Comparison of ENCODE assay signal across 8 cellular contexts in genomic region chr10:93481931-93482834, GRCh38. TPM values are rescaled to one million over a fixed set of nuclear protein-coding genes. Genes with fewer than 3 reads are reported as not detected.
DNase-seq lines count a peak whose midpoint lies in the region; ATAC-seq and TF ChIP-seq lines count a peak whose summit lies in the region.

MYOF (minus strand) TSS chr10:93482334; CDS start chr10:93482194, 140 bp downstream.

- H2BK12ac ChIP-seq in trophoblast cell (ENCODE audit: low read length) = peak within 1 kb of the TSS; percentile 88

- intact Hi-C loops in ascending aorta (cut with DNase I) = loop anchor here (1.0 to 2.0 kb wide), 3 partner anchors 23 to 106 kb away; no protein-coding TSS in a partner anchor
- intact Hi-C loops in heart right ventricle (cut with DNase I) = loop anchor here in 9 of 10 donors (1.0 to 5.0 kb wide), 5 partner anchors 45 to 106 kb away; no protein-coding TSS in a partner anchor

- H3K9me3 ChIP-seq in DND-41 (ENCODE audit: insufficient read depth, low read length, severe bottlenecking) (no peaks in the 10 kb centered on the region), Karpas-422 (ENCODE audit: low read length) (no peaks in the 10 kb centered on the region), ascending aorta (no peaks in the 10 kb centered on the region), heart right ventricle (no peaks in the 10 kb centered on the region), trophoblast cell (ENCODE audit: insufficient read depth, low read depth, low read length) (no peaks in the 10 kb centered on the region)

- H3K14ac ChIP-seq in trophoblast cell (ENCODE audit: low read length) = peak within 1 kb of the TSS; percentile 73

- DNase-seq in DND-41 = peak; percentile 54
- peak; percentile 80 for DNase-seq in Karpas-422
- DNase-seq in SK-N-DZ (ENCODE audit: low spot score) = peak; percentile 32
- DNase-seq in ascending aorta (ENCODE audit: low spot score in 2 of 2) = peak in 1 of 2 donors; percentile 83
- peak; percentile 48 to 65 for DNase-seq in heart right ventricle
- peak; percentile 93 to 97 for DNase-seq in trophoblast cell

- no peaks in the 10 kb centered on the region for H3K36me3 ChIP-seq in DND-41 (ENCODE audit: insufficient read depth, low read length)
- H3K36me3 ChIP-seq in Karpas-422 (ENCODE audit: insufficient read depth, low read length) = no peaks in the 10 kb centered on the region
- H3K36me3 ChIP-seq in ascending aorta = peaks cover 0 to 13% of the 10 kb centered on the region in 2 donors
- H3K36me3 ChIP-seq in heart right ventricle = peaks cover 0 to 8% (median 0%) of the 10 kb centered on the region in 9 donors
- no peaks in the 10 kb centered on the region for H3K36me3 ChIP-seq in trophoblast cell (ENCODE audit: control insufficient read depth in 1 of 2, insufficient read depth in 2 of 2, low read length in 2 of 2)

- H4K8ac ChIP-seq in trophoblast cell (ENCODE audit: low read depth, low read length) = peak within 1 kb of the TSS; percentile 67

- ATAC-seq in DND-41 (ENCODE audit: insufficient read depth, low read depth) (peak; percentile 87), GM21619 (IDR thresholded peaks at IDR 0.05; ENCODE audit: unreplicated experiment) (peak; percentile 82), heart right ventricle (peak; percentile 83 to 96 (median 90)), HG02571 (IDR thresholded peaks at IDR 0.05; ENCODE audit: unreplicated experiment) (no peak)

- H3K79me2 ChIP-seq in DND-41 (ENCODE audit: insufficient read depth, low read length) (no peaks in the 10 kb centered on the region), Karpas-422 (ENCODE audit: low read length) (no peaks in the 10 kb centered on the region), trophoblast cell (ENCODE audit: control insufficient read depth, insufficient read depth, low read length, poor library complexity) (peaks cover 8% of the 10 kb centered on the region)

- H3K9ac ChIP-seq in DND-41 (ENCODE audit: low read depth, low read length) = no peak within 1 kb of the TSS; the same call in 1 of the 2 replicates
- peak within 1 kb of the TSS; percentile 64 for H3K9ac ChIP-seq in Karpas-422 (ENCODE audit: low read length)
- peak within 1 kb of the TSS; percentile 77 for H3K9ac ChIP-seq in trophoblast cell (ENCODE audit: low read length)

- peak within 1 kb of the TSS; percentile 31; the same call in 1 of the 2 replicates for H2AFZ ChIP-seq in DND-41 (ENCODE audit: low read depth, low read length)
- H2AFZ ChIP-seq in Karpas-422 (ENCODE audit: low read length) = peak within 1 kb of the TSS; percentile 73
- H2AFZ ChIP-seq in trophoblast cell (ENCODE audit: insufficient read depth, low read length, poor library complexity) = peak within 1 kb of the TSS; percentile 59

- H3K27me3 ChIP-seq in DND-41 (ENCODE audit: insufficient read depth, low read length, poor library complexity) (peaks cover 32% of the 10 kb centered on the region), Karpas-422 (ENCODE audit: low read length) (no peaks in the 10 kb centered on the region), ascending aorta (no peaks in the 10 kb centered on the region), heart right ventricle (peaks cover 0 to 5% (median 0%) of the 10 kb centered on the region in 7 donors), trophoblast cell (ENCODE audit: insufficient read depth, low read length) (no peaks in the 10 kb centered on the region)

- peak within 1 kb of the TSS; percentile 68 for H4K12ac ChIP-seq in trophoblast cell (ENCODE audit: low read depth, low read length)

- no peaks in the 10 kb centered on the region for H4K20me1 ChIP-seq in DND-41 (ENCODE audit: insufficient read depth, low read length)
- H4K20me1 ChIP-seq in Karpas-422 (ENCODE audit: insufficient read depth, low read depth, low read length) = no peaks in the 10 kb centered on the region

- peak within 1 kb of the TSS; percentile 96 for H3K4ac ChIP-seq in trophoblast cell (ENCODE audit: low read depth, low read length)

- H3K18ac ChIP-seq in trophoblast cell (ENCODE audit: low read length) = peak within 1 kb of the TSS; percentile 84

- TF ChIP-seq CTCF in DND-41 (IDR thresholded peaks at IDR 0.05; ENCODE audit: borderline replicate concordance, extremely low read depth, low read length, poor library complexity, severe bottlenecking) = peak; percentile 70
- peak; percentile 37 to 64 (median 61) for TF ChIP-seq CTCF in ascending aorta (IDR thresholded peaks at IDR 0.05)
- TF ChIP-seq CTCF in heart right ventricle (IDR thresholded peaks at IDR 0.05) = peak; percentile 38 to 75 (median 57)

- H3K9me2 ChIP-seq in Karpas-422 (replicated peaks; ENCODE audit: insufficient read depth, low read length) = no peaks in the 10 kb centered on the region

- H3K27ac ChIP-seq in DND-41 (ENCODE audit: low read length) = no peak within 1 kb of the TSS
- H3K27ac ChIP-seq in Karpas-422 (ENCODE audit: low read length) = peak within 1 kb of the TSS; percentile 45
- H3K27ac ChIP-seq in ascending aorta = peak within 1 kb of the TSS; percentile 83 to 88
- H3K27ac ChIP-seq in heart right ventricle = peak within 1 kb of the TSS; percentile 38 to 94 (median 81)
- peak within 1 kb of the TSS; percentile 88 for H3K27ac ChIP-seq in trophoblast cell (ENCODE audit: low read depth, low read length)

- H3K4me2 ChIP-seq in DND-41 (ENCODE audit: insufficient read depth, low read length) = peak within 1 kb of the TSS; percentile 64
- peak within 1 kb of the TSS; percentile 82 for H3K4me2 ChIP-seq in Karpas-422 (ENCODE audit: low read depth, low read length, poor library complexity, severe bottlenecking)
- H3K4me2 ChIP-seq in trophoblast cell (ENCODE audit: low read length) = peak within 1 kb of the TSS; percentile 90

- peak within 1 kb of the TSS in 1 of 2 experiments; percentile 47; a peak in 2 of 4 replicates for H3K4me3 ChIP-seq in DND-41 (ENCODE audit: low read depth in 1 of 2, low read length in 2 of 2)
- peak within 1 kb of the TSS; percentile 67 for H3K4me3 ChIP-seq in Karpas-422 (ENCODE audit: low read length)
- H3K4me3 ChIP-seq in ascending aorta = peak within 1 kb of the TSS; percentile 62 to 69
- H3K4me3 ChIP-seq in heart right ventricle = peak within 1 kb of the TSS; percentile 43 to 91 (median 66)
- peak within 1 kb of the TSS; percentile 70 for H3K4me3 ChIP-seq in trophoblast cell (ENCODE audit: low read depth, low read length)

- peak within 1 kb of the TSS; percentile 59 for H4K91ac ChIP-seq in trophoblast cell (ENCODE audit: low read depth, low read length)

- H3K23ac ChIP-seq in trophoblast cell (ENCODE audit: low read length) = no peak within 1 kb of the TSS

- 1 to 2% methylated on average over 31 of the region's 31 CpGs for WGBS in heart right ventricle, 2 donors
- WGBS in trophoblast cell (ENCODE audit: extremely low coverage, insufficient coverage, insufficient read length) = no CpG with 5 or more reads among the region's 31 CpGs

- peak within 1 kb of the TSS; percentile 75 for H2BK120ac ChIP-seq in trophoblast cell (ENCODE audit: insufficient read depth, low read length, poor library complexity)

- peak within 1 kb of the TSS; percentile 92 for H2BK5ac ChIP-seq in trophoblast cell (ENCODE audit: low read depth, low read length, poor library complexity)

- peaks cover 6% of the 10 kb centered on the region for H3K4me1 ChIP-seq in DND-41 (ENCODE audit: insufficient read depth, low read length)
- peaks cover 22% of the 10 kb centered on the region for H3K4me1 ChIP-seq in Karpas-422 (ENCODE audit: low read length)
- H3K4me1 ChIP-seq in ascending aorta = peaks cover 2 to 25% of the 10 kb centered on the region in 2 donors
- H3K4me1 ChIP-seq in heart right ventricle = peaks cover 0 to 37% (median 13%) of the 10 kb centered on the region in 9 donors
- H3K4me1 ChIP-seq in trophoblast cell (ENCODE audit: control insufficient read depth in 1 of 2, insufficient read depth in 2 of 2, low read length in 2 of 2) = no peaks in the 10 kb centered on the region

- peaks cover 12% of the 10 kb centered on the region for H3K79me1 ChIP-seq in trophoblast cell (ENCODE audit: low read length)

- H2AK5ac ChIP-seq in trophoblast cell (ENCODE audit: low read length) = no peak within 1 kb of the TSS

RNA-seq across cellular contexts. Expression of gene MYOF, which starts in this region (rescaled TPM):
- 8.1 and 9.2 TPM in 2 replicates for total RNA-seq in Karpas-422 (2014; rRNA removed; shearing (Covaris generic); ENCODE audit: low replicate concordance)
- 0.50 and 1.1 TPM in 2 replicates for polyA plus RNA-seq in SK-N-DZ (2014; cell fraction: cytosol; rRNA removed)
- polyA plus RNA-seq in SK-N-DZ (2014; cell fraction: nucleus; rRNA removed) = 1.4 and 2.2 TPM in 2 replicates
- total RNA-seq in ascending aorta (68.2 TPM), heart right ventricle (10 to 100 TPM; 21.7 to 54.6 (median 41.6) TPM)
- 10 to 100 TPM; 14.5 to 32.4 TPM for polyA plus RNA-seq in heart right ventricle
- polyA plus RNA-seq in trophoblast cell (2013) = 105 and 106 TPM in 2 replicates
